In the genomic region with DNA sequence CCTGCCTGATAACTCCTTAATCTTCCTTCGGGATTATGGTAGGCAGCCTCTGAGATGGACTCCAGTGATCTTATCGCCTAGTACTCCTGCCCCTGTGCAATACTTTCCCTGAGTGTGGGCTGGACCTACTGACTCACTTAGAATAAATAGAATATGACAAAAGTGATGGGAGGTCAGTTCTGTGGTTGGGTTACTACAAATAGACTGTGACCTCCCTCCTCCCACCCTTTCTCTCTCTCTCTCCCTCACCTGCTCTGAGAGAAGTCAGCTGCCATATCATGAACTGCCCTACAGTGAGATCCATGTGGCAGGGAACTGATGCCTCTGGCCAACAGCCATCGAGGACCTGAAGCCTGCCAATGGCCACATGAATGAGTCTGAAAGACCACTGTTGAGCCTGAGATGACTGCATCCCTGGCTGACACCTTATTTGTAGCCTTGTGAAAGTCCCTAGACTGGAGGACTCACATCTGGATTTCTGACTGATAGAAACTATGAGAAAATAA, we compare ENCODE assay signal across 9 cellular contexts. TPM values are rescaled to one million over a fixed set of nuclear protein-coding genes. Genes with fewer than 3 reads are reported as not detected.
A peak's percentile ranks its signal among the peaks of the same experiment; 100 is the strongest.
DNase-seq lines count a peak whose midpoint lies in the region; ATAC-seq and TF ChIP-seq lines count a peak whose summit lies in the region.
"Had no signal": no experiment of that assay in that cellular context is flagged by ENCODE, and none has a peak within 500 bp of the region (broad histone marks: within the 10 kb centered on the region; RNA-seq: fewer than 3 reads in every experiment).

No MANE protein-coding gene starts in this region.

- peaks cover 4 to 17% (median 5%) of the 10 kb centered on the region in 3 donors for H3K27me3 Mint-ChIP-seq in CD14-positive monocyte (ENCODE audit: low read depth in 3 of 3)

- H3K36me3 Mint-ChIP-seq in CD14-positive monocyte, result no peaks in the 10 kb centered on the region

- H3K27ac Mint-ChIP-seq in CD14-positive monocyte, result no peak overlapping the region

- peak; percentile 47 for ATAC-seq in GM21367 (IDR thresholded peaks at IDR 0.05; ENCODE audit: unreplicated experiment)
- ATAC-seq in HG03342 (IDR thresholded peaks at IDR 0.05; ENCODE audit: unreplicated experiment), result peak; percentile 81

- DNase-seq in Daoy (ENCODE audit: low read depth) (peak; percentile 32), cerebellar cortex (ENCODE audit: low spot score) (peak; percentile 31), CD14-positive monocyte (ENCODE audit: low spot score) (no peak), HuH-7.5 (ENCODE audit: low spot score) (no peak), ACHN (no peak), NCI-H524 treated with DMSO at 0.1 percent for 48 hours (lab: John Stamatoyannopoulos, UW) (no peak)
- DNase-seq: T-helper 1 cell had no signal

- H3K4me1 Mint-ChIP-seq in CD14-positive monocyte, result no peaks in the 10 kb centered on the region

- intact Hi-C loops in CD14-positive monocyte (cut with micrococcal nuclease), result no loop called here

- no peak overlapping the region for H3K4me3 Mint-ChIP-seq in CD14-positive monocyte

- H3K9me3 Mint-ChIP-seq in CD14-positive monocyte, result peaks cover 0 to 3% (median 0%) of the 10 kb centered on the region in 7 donors

- in situ Hi-C loops in ACHN (cut with HindIII; ENCODE audit: low pct_ligation_motif_present, low pct_unique_long_range_greater_than_20kb, low sequenced_read_pairs), result no loop called here

- no peak for TF ChIP-seq CTCF in CD14-positive monocyte (IDR thresholded peaks at IDR 0.05)

RNA-seq across cellular contexts. Expression of gene NRG2, which starts 31.7 kb away (rescaled TPM):
- total RNA-seq in Daoy (2014; rRNA removed; shearing (Covaris generic)), result 0.17 and 0.48 TPM in 2 replicates
- polyA plus RNA-seq in CD14-positive monocyte, result not detected

Comparison
In these comparisons a context has a peak if more than half of its experiments do, and no peak if none do; other contexts are left out.
1. DNase-seq: peak in Daoy (single experiment) and cerebellar cortex (single experiment); none in CD14-positive monocyte (single experiment), HuH-7.5 (single experiment), ACHN (single experiment) and NCI-H524 treated with DMSO at 0.1 percent for 48 hours (single experiment).